ENCODE assay signal across 28 cellular contexts in the genomic region with DNA sequence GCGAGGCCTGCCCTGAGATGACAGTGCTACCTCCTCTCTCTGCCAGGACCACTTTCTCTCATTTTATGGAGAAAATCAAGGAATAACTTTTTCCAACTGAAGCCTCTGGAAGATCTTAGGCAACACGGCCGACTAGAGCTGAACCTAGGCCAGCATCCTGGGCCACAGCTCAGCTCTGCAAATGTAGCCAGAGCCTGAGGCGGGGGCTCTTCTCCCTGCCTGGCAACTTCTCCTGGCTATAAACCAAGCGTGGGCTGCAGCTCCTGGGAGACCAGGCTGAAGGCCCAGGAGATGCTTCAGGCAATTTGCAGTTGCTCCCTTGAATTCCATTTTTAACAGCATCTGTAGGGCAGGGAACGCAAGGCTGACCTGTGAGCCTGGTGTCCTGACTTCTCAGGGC.
DNase-seq lines count a peak whose midpoint lies in the region; ATAC-seq, FAIRE-seq and TF ChIP-seq lines count a peak whose summit lies in the region.
"Had no signal": no experiment of that assay in that cellular context is flagged by ENCODE, and none has a peak within 500 bp of the region (broad histone marks: within the 10 kb centered on the region; RNA-seq: fewer than 3 reads in every experiment).

No MANE protein-coding gene starts in this region.

- no peak for FAIRE-seq in GM12892 (lab: Jason Lieb, UNC)
- FAIRE-seq: K562, pancreas had no signal

- no peaks in the 10 kb centered on the region for H3K27me3 ChIP-seq in ovary
- H3K27me3 ChIP-seq: ascending aorta, pancreas, right lobe of liver, thyroid gland had no signal

- no peak for TF ChIP-seq CTCF in fibroblast of villous mesenchyme (IDR thresholded peaks at IDR 0.05; ENCODE audit: insufficient read depth, low read depth, low read length)
- TF ChIP-seq CTCF in ovary (IDR thresholded peaks at IDR 0.05): no peak
- TF ChIP-seq CTCF in GM10248 (IDR thresholded peaks at IDR 0.05; ENCODE audit: control extremely low read depth, extremely low read depth, low read depth, missing control alignments): no peak

- H3K36me3 ChIP-seq in ovary: no peaks in the 10 kb centered on the region
- H3K36me3 ChIP-seq: ascending aorta, pancreas, right lobe of liver, thyroid gland had no signal

- peaks cover 10% of the 10 kb centered on the region for H3K4me1 ChIP-seq in ovary (ENCODE audit: insufficient read depth)

- H3K27ac ChIP-seq in ovary: peak overlapping the region in 1 of 2 donors; percentile 33
- H3K27ac ChIP-seq: ascending aorta, pancreas, right lobe of liver, thyroid gland had no signal

- intact Hi-C loops in left cardiac atrium (cut with DNase I): no loop called here
- intact Hi-C loops in cardiac septum (cut with DNase I): no loop called here
- intact Hi-C loops in ovary (cut with DNase I): no loop called here

- no peaks in the 10 kb centered on the region for H3K9me3 Mint-ChIP-seq in activated CD8-positive, alpha-beta memory T cell treated with anti-CD3 and anti-CD28 coated beads, Interleukin-2, amount 10 ng/mL, durations not matched to agents 7 days and 5 days (ENCODE audit: low read depth)
- H3K9me3 Mint-ChIP-seq: activated B cell treated with CpG ODN at 0.5 μM for 24 hours; activated naive CD4-positive, alpha-beta T cell treated with anti-CD3 and anti-CD28 coated beads, Interleukin-2, amount 50 U/mL, for 24 hours; naive thymus-derived CD8-positive, alpha-beta T cell had no signal

- no peak overlapping the region for H3K27ac Mint-ChIP-seq in activated CD8-positive, alpha-beta memory T cell treated with anti-CD3 and anti-CD28 coated beads, Interleukin-2, amount 10 ng/mL, durations not matched to agents 7 days and 5 days
- H3K27ac Mint-ChIP-seq: activated B cell treated with CpG ODN at 0.5 μM for 24 hours; activated naive CD4-positive, alpha-beta T cell treated with anti-CD3 and anti-CD28 coated beads, Interleukin-2, amount 50 U/mL, for 24 hours had no signal

- WGBS in ovary, 3 donors: 20 to 24% (median 21%) methylated on average over 6 of the region's 6 CpGs

- H3K4me1 Mint-ChIP-seq in activated CD8-positive, alpha-beta memory T cell treated with anti-CD3 and anti-CD28 coated beads, Interleukin-2, amount 10 ng/mL, durations not matched to agents 7 days and 5 days: peaks cover 16% of the 10 kb centered on the region
- H3K4me1 Mint-ChIP-seq: activated B cell treated with CpG ODN at 0.5 μM for 24 hours had no signal

- H3K4me3 ChIP-seq in fibroblast of villous mesenchyme (ENCODE audit: low read depth, low read length): no peak overlapping the region
- H3K4me3 ChIP-seq in ovary: no peak overlapping the region
- H3K4me3 ChIP-seq: ascending aorta, K562, pancreas, PC-9, right lobe of liver, thyroid gland had no signal

- no peaks in the 10 kb centered on the region for H3K36me3 Mint-ChIP-seq in activated CD8-positive, alpha-beta memory T cell treated with anti-CD3 and anti-CD28 coated beads, Interleukin-2, amount 10 ng/mL, durations not matched to agents 7 days and 5 days
- H3K36me3 Mint-ChIP-seq: activated naive CD4-positive, alpha-beta T cell treated with anti-CD3 and anti-CD28 coated beads, Interleukin-2, amount 50 U/mL, for 24 hours; naive thymus-derived CD8-positive, alpha-beta T cell had no signal

- no peaks in the 10 kb centered on the region for H3K9me3 ChIP-seq in ovary
- H3K9me3 ChIP-seq: ascending aorta, pancreas, right lobe of liver, thyroid gland had no signal

- POLR2A ChIA-PET in GM10248 (lab: Yijun Ruan, JAX): no interaction called here

- ATAC-seq in left cardiac atrium: peak; percentile 33 to 58
- no peak for ATAC-seq in activated CD8-positive, alpha-beta memory T cell treated with anti-CD3 and anti-CD28 coated beads, Interleukin-2, amount 10 ng/mL, durations not matched to agents 7 days and 5 days
- ATAC-seq: K562; naive thymus-derived CD8-positive, alpha-beta T cell; pancreas; right lobe of liver had no signal

- DNase-seq in left cardiac atrium: no peak
- no peak for DNase-seq in cardiac septum (ENCODE audit: low spot score)
- peak; percentile 16 for DNase-seq in fibroblast of villous mesenchyme (ENCODE audit: low read depth)
- peak; percentile 50 to 81 (median 75) for DNase-seq in ovary
- DNase-seq in GM10248 (ENCODE audit: extremely low spot score): no peak
- no peak for DNase-seq in activated CD8-positive, alpha-beta memory T cell treated with anti-CD3 and anti-CD28 coated beads, Interleukin-2, amount 10 ng/mL, durations not matched to agents 7 days and 5 days
- no peak for DNase-seq in GM12892 (ENCODE audit: insufficient read length)
- no peak for DNase-seq in DMS 273 (lab: John Stamatoyannopoulos, UW; ENCODE audit: unreplicated experiment)
- DNase-seq: activated B cell treated with CpG ODN at 0.5 μM for 24 hours; activated CD8-positive, alpha-beta memory T cell treated with anti-CD3 and anti-CD28 coated beads, Interleukin-2, amount 50 U/mL, for 4 hours; central memory CD4-positive, alpha-beta T cell; DMS53; foreskin melanocyte; GOT3; mesendoderm; MM.1S; naive thymus-derived CD8-positive, alpha-beta T cell; NCI-H1417 treated with DMSO at 0.1 percent for 48 hours; NCI-H2107; NCI-H510A treated with DMSO at 0.1 percent for 48 hours; pancreas; PC-9; right lobe of liver; stimulated activated naive CD4-positive, alpha-beta T cell treated with Interleukin-2 at 50 U/mL for 16 hours; thyroid gland had no signal

- TF ChIP-seq POLR2A in ovary (IDR thresholded peaks at IDR 0.05): no peak
- no peak for TF ChIP-seq POLR2A in GM12892 (IDR thresholded peaks at IDR 0.05; ENCODE audit: low read depth, low read length)

- CTCF ChIA-PET in GM10248 (lab: Yijun Ruan, JAX): no interaction called here
- CTCF ChIA-PET in activated CD8-positive, alpha-beta memory T cell treated with anti-CD3 and anti-CD28 coated beads, Interleukin-2, amount 10 ng/mL, durations not matched to agents 7 days and 5 days (lab: Charles Lee): interaction anchor here (1.2 to 1.4 kb wide), 2 partner anchors 10 to 33 kb away, joined by 3 to 4 read pairs; no protein-coding TSS in a partner anchor

- no peak overlapping the region for H3K4me3 Mint-ChIP-seq in activated CD8-positive, alpha-beta memory T cell treated with anti-CD3 and anti-CD28 coated beads, Interleukin-2, amount 10 ng/mL, durations not matched to agents 7 days and 5 days
- H3K4me3 Mint-ChIP-seq: activated B cell treated with CpG ODN at 0.5 μM for 24 hours; activated naive CD4-positive, alpha-beta T cell treated with anti-CD3 and anti-CD28 coated beads, Interleukin-2, amount 50 U/mL, for 24 hours; naive thymus-derived CD8-positive, alpha-beta T cell had no signal

- no peak for TF ChIP-seq EP300 in ovary (IDR thresholded peaks at IDR 0.05)

- H3K27me3 Mint-ChIP-seq in activated CD8-positive, alpha-beta memory T cell treated with anti-CD3 and anti-CD28 coated beads, Interleukin-2, amount 10 ng/mL, durations not matched to agents 7 days and 5 days: peaks cover 12% of the 10 kb centered on the region

Comparison
In these comparisons a context has a peak if more than half of its experiments do, and no peak if none do; other contexts are left out.
1. DNase-seq: peak in fibroblast of villous mesenchyme (single experiment) and ovary (5 of 5); none in left cardiac atrium (single experiment), cardiac septum (single experiment), GM10248 (single experiment), activated CD8-positive, alpha-beta memory T cell treated with anti-CD3 and anti-CD28 coated beads, Interleukin-2, amount 10 ng/mL, durations not matched to agents 7 days and 5 days (single experiment), GM12892 (single experiment) and DMS 273 (single experiment).